35 cellular contexts compared by ENCODE assay signal in genomic region chr1:153120945-153121344, GRCh38. TPM values are rescaled to one million over a fixed set of nuclear protein-coding genes. Genes with fewer than 3 reads are reported as not detected.
"Had no signal": no experiment of that assay in that cellular context is flagged by ENCODE, and none has a peak within 500 bp of the region (broad histone marks: within the 10 kb centered on the region; RNA-seq: fewer than 3 reads in every experiment).

No MANE protein-coding gene starts in this region.

- H3K36me3 Mint-ChIP-seq: activated naive CD4-positive, alpha-beta T cell treated with anti-CD3 and anti-CD28 coated beads, Interleukin-2, amount 10 ng/mL, durations not matched to agents 7 days and 5 days; activated naive CD8-positive, alpha-beta T cell treated with anti-CD3 and anti-CD28 coated beads, Interleukin-2, amount 10 ng/mL, durations not matched to agents 7 days and 5 days had no signal

- FAIRE-seq: bronchial epithelial cell had no signal

- H3K27ac ChIP-seq: ascending aorta, brain microvascular endothelial cell, coronary artery, dorsolateral prefrontal cortex, gastroesophageal sphincter, heart right ventricle had no signal

- H3K4me1 ChIP-seq: ascending aorta, gastroesophageal sphincter, heart right ventricle had no signal

- H3K27ac Mint-ChIP-seq: activated CD4-positive, alpha-beta memory T cell treated with anti-CD3 and anti-CD28 coated beads, Interleukin-2, amount 10 ng/mL, durations not matched to agents 7 days and 5 days; activated CD4-positive, alpha-beta T cell treated with anti-CD3 and anti-CD28 coated beads for 36 hours; activated CD4-positive, alpha-beta T cell treated with anti-CD3 and anti-CD28 coated beads, Interleukin-2, amount 10 ng/mL, durations not matched to agents 24 days and 14 days; activated naive CD4-positive, alpha-beta T cell treated with anti-CD3 and anti-CD28 coated beads, Interleukin-2, amount 10 ng/mL, durations not matched to agents 7 days and 5 days; activated naive CD4-positive, alpha-beta T cell treated with anti-CD3 and anti-CD28 coated beads, Interleukin-2, amount 50 U/mL, for 72 hours; activated naive CD8-positive, alpha-beta T cell treated with anti-CD3 and anti-CD28 coated beads, Interleukin-2, amount 10 ng/mL, durations not matched to agents 7 days and 5 days; activated T-cell treated with anti-CD3 and anti-CD28 coated beads, Interleukin-2, amount 50 U/mL, for 24 hours; dendritic cell treated with granulocyte-macrophage colony-stimulating factor and Interleukin-4, amounts not matched to agents 40 ng/mL and 50 ng/mL, for 4 days; endodermal cell; T-helper 17 cell; T-helper 2 cell treated with Interferon-gamma antibody and Interleukin-4, amounts not matched to agents 5 μg/mL and 100 μg/mL, for 36 hours had no signal

- H3K9me3 Mint-ChIP-seq: activated CD4-positive, alpha-beta memory T cell treated with anti-CD3 and anti-CD28 coated beads, Interleukin-2, amount 10 ng/mL, durations not matched to agents 7 days and 5 days; activated CD4-positive, alpha-beta T cell treated with anti-CD3 and anti-CD28 coated beads, Interleukin-2, amount 10 ng/mL, durations not matched to agents 24 days and 14 days; activated naive CD4-positive, alpha-beta T cell treated with anti-CD3 and anti-CD28 coated beads, Interleukin-2, amount 10 ng/mL, durations not matched to agents 7 days and 5 days; T-helper 2 cell treated with Interferon-gamma antibody and Interleukin-4, amounts not matched to agents 5 μg/mL and 100 μg/mL, for 36 hours had no signal

- H3K4me3 Mint-ChIP-seq: activated CD4-positive, alpha-beta memory T cell treated with anti-CD3 and anti-CD28 coated beads, Interleukin-2, amount 10 ng/mL, durations not matched to agents 7 days and 5 days; activated CD4-positive, alpha-beta T cell treated with anti-CD3 and anti-CD28 coated beads for 36 hours; activated CD4-positive, alpha-beta T cell treated with anti-CD3 and anti-CD28 coated beads, Interleukin-2, amount 10 ng/mL, durations not matched to agents 24 days and 14 days; activated naive CD4-positive, alpha-beta T cell treated with anti-CD3 and anti-CD28 coated beads, Interleukin-2, amount 10 ng/mL, durations not matched to agents 7 days and 5 days; activated naive CD8-positive, alpha-beta T cell treated with anti-CD3 and anti-CD28 coated beads, Interleukin-2, amount 10 ng/mL, durations not matched to agents 7 days and 5 days; activated T-cell treated with anti-CD3 and anti-CD28 coated beads, Interleukin-2, amount 50 U/mL, for 24 hours; activated T-cell treated with anti-CD3 and anti-CD28 coated beads, Interleukin-2, amount 50 U/mL, for 72 hours; central memory CD8-positive, alpha-beta T cell; dendritic cell treated with granulocyte-macrophage colony-stimulating factor and Interleukin-4, amounts not matched to agents 40 ng/mL and 50 ng/mL, for 4 days; endodermal cell; T-helper 17 cell; T-helper 2 cell treated with Interferon-gamma antibody and Interleukin-4, amounts not matched to agents 5 μg/mL and 100 μg/mL, for 36 hours had no signal

- H3K9me3 ChIP-seq: ascending aorta had no signal

- H3K4me1 Mint-ChIP-seq: activated CD4-positive, alpha-beta memory T cell treated with anti-CD3 and anti-CD28 coated beads, Interleukin-2, amount 10 ng/mL, durations not matched to agents 7 days and 5 days; activated CD4-positive, alpha-beta T cell treated with anti-CD3 and anti-CD28 coated beads for 36 hours; activated CD4-positive, alpha-beta T cell treated with anti-CD3 and anti-CD28 coated beads, Interleukin-2, amount 10 ng/mL, durations not matched to agents 24 days and 14 days; activated naive CD4-positive, alpha-beta T cell treated with anti-CD3 and anti-CD28 coated beads, Interleukin-2, amount 10 ng/mL, durations not matched to agents 7 days and 5 days; activated naive CD8-positive, alpha-beta T cell treated with anti-CD3 and anti-CD28 coated beads, Interleukin-2, amount 10 ng/mL, durations not matched to agents 7 days and 5 days; central memory CD8-positive, alpha-beta T cell; T-helper 17 cell had no signal

- H3K4me3 ChIP-seq: ascending aorta, coronary artery, dorsolateral prefrontal cortex, gastroesophageal sphincter, heart right ventricle had no signal

- DNase-seq: activated CD4-positive, alpha-beta memory T cell treated with anti-CD3 and anti-CD28 coated beads, Interleukin-2, amount 10 ng/mL, durations not matched to agents 7 days and 5 days; activated CD4-positive, alpha-beta T cell treated with anti-CD3 and anti-CD28 coated beads for 36 hours; activated CD4-positive, alpha-beta T cell treated with anti-CD3 and anti-CD28 coated beads, Interleukin-2, amount 10 ng/mL, durations not matched to agents 24 days and 14 days; activated CD4-positive, CD25-positive, alpha-beta regulatory T cell; activated CD4-positive, CD25-positive, alpha-beta regulatory T cell treated with anti-CD3 and anti-CD28 coated beads, Interleukin-2, amount 50 U/mL, for 72 hours; activated CD8-positive, alpha-beta memory T cell treated with anti-CD3 and anti-CD28 coated beads, Interleukin-2, amount 50 U/mL, for 48 hours; activated gamma-delta T cell; activated naive CD4-positive, alpha-beta T cell; activated naive CD4-positive, alpha-beta T cell treated with anti-CD3 and anti-CD28 coated beads, Interleukin-2, amount 10 ng/mL, durations not matched to agents 7 days and 5 days; activated naive CD8-positive, alpha-beta T cell treated with anti-CD3 and anti-CD28 coated beads, Interleukin-2, amount 10 ng/mL, durations not matched to agents 7 days and 5 days; activated T-cell treated with anti-CD3 and anti-CD28 coated beads for 4 hours; activated T-cell treated with anti-CD3 and anti-CD28 coated beads, Interleukin-2, amount 50 U/mL, for 24 hours; activated T-cell treated with anti-CD3 and anti-CD28 coated beads, Interleukin-2, amount 50 U/mL, for 72 hours; brain microvascular endothelial cell; dorsolateral prefrontal cortex; effector memory CD4-positive, alpha-beta T cell; endodermal cell; foreskin melanocyte; heart right ventricle; T-helper 1 cell; T-helper 17 cell; T1000 had no signal

- H3K27me3 ChIP-seq: ascending aorta, brain microvascular endothelial cell, gastroesophageal sphincter had no signal

- ATAC-seq: activated CD4-positive, alpha-beta T cell treated with anti-CD3 and anti-CD28 coated beads for 36 hours; activated naive CD4-positive, alpha-beta T cell treated with anti-CD3 and anti-CD28 coated beads, Interleukin-2, amount 50 U/mL, for 72 hours; activated T-cell treated with anti-CD3 and anti-CD28 coated beads, Interleukin-2, amount 50 U/mL, for 72 hours; esophagus mucosa; gastroesophageal sphincter; heart right ventricle; T-helper 17 cell had no signal

- H3K36me3 ChIP-seq: ascending aorta, brain microvascular endothelial cell, gastroesophageal sphincter, heart right ventricle had no signal

- H3K27me3 Mint-ChIP-seq: activated naive CD4-positive, alpha-beta T cell treated with anti-CD3 and anti-CD28 coated beads, Interleukin-2, amount 10 ng/mL, durations not matched to agents 7 days and 5 days had no signal

RNA-seq across cellular contexts. Expression of gene SPRR2F, which starts 7.6 kb away (rescaled TPM):
- total RNA-seq: activated CD4-positive, alpha-beta memory T cell treated with anti-CD3 and anti-CD28 coated beads, Interleukin-2, amount 10 ng/mL, durations not matched to agents 7 days and 5 days; activated CD4-positive, alpha-beta T cell treated with anti-CD3 and anti-CD28 coated beads for 36 hours; activated CD4-positive, alpha-beta T cell treated with anti-CD3 and anti-CD28 coated beads, Interleukin-2, amount 10 ng/mL, durations not matched to agents 24 days and 14 days; activated naive CD4-positive, alpha-beta T cell treated with anti-CD3 and anti-CD28 coated beads, Interleukin-2, amount 50 U/mL, for 72 hours; activated naive CD8-positive, alpha-beta T cell treated with anti-CD3 and anti-CD28 coated beads, Interleukin-2, amount 10 ng/mL, durations not matched to agents 7 days and 5 days; activated T-cell treated with anti-CD3 and anti-CD28 coated beads, Interleukin-2, amount 50 U/mL, for 72 hours; ascending aorta; bronchial epithelial cell; cardiac septum; cerebellum; dorsolateral prefrontal cortex; endodermal cell; epithelial cell of proximal tubule; glomerular endothelial cell; heart right ventricle; T-helper 17 cell had no signal
- polyA plus RNA-seq: heart right ventricle had no signal

RNA-seq across cellular contexts. Expression of gene SPRR2E, which starts 26.6 kb away (rescaled TPM):
- total RNA-seq: activated CD4-positive, alpha-beta memory T cell treated with anti-CD3 and anti-CD28 coated beads, Interleukin-2, amount 10 ng/mL, durations not matched to agents 7 days and 5 days; activated CD4-positive, alpha-beta T cell treated with anti-CD3 and anti-CD28 coated beads for 36 hours; activated CD4-positive, alpha-beta T cell treated with anti-CD3 and anti-CD28 coated beads, Interleukin-2, amount 10 ng/mL, durations not matched to agents 24 days and 14 days; activated naive CD4-positive, alpha-beta T cell treated with anti-CD3 and anti-CD28 coated beads, Interleukin-2, amount 50 U/mL, for 72 hours; activated naive CD8-positive, alpha-beta T cell treated with anti-CD3 and anti-CD28 coated beads, Interleukin-2, amount 10 ng/mL, durations not matched to agents 7 days and 5 days; activated T-cell treated with anti-CD3 and anti-CD28 coated beads, Interleukin-2, amount 50 U/mL, for 72 hours; ascending aorta; cardiac septum; cerebellum; dorsolateral prefrontal cortex; endodermal cell; epithelial cell of proximal tubule; glomerular endothelial cell; heart right ventricle; T-helper 17 cell had no signal

RNA-seq across cellular contexts. Expression of gene SPRR2G, which starts 29.7 kb away (rescaled TPM):
- total RNA-seq: activated CD4-positive, alpha-beta memory T cell treated with anti-CD3 and anti-CD28 coated beads, Interleukin-2, amount 10 ng/mL, durations not matched to agents 7 days and 5 days; activated CD4-positive, alpha-beta T cell treated with anti-CD3 and anti-CD28 coated beads for 36 hours; activated CD4-positive, alpha-beta T cell treated with anti-CD3 and anti-CD28 coated beads, Interleukin-2, amount 10 ng/mL, durations not matched to agents 24 days and 14 days; activated naive CD4-positive, alpha-beta T cell treated with anti-CD3 and anti-CD28 coated beads, Interleukin-2, amount 50 U/mL, for 72 hours; activated naive CD8-positive, alpha-beta T cell treated with anti-CD3 and anti-CD28 coated beads, Interleukin-2, amount 10 ng/mL, durations not matched to agents 7 days and 5 days; activated T-cell treated with anti-CD3 and anti-CD28 coated beads, Interleukin-2, amount 50 U/mL, for 72 hours; ascending aorta; bronchial epithelial cell; cardiac septum; cerebellum; endodermal cell; epithelial cell of proximal tubule; gastroesophageal sphincter; glomerular endothelial cell; heart right ventricle; T-helper 17 cell had no signal
- polyA plus RNA-seq: heart right ventricle had no signal

RNA-seq across cellular contexts. Expression of gene SPRR2B, which starts 49.5 kb away (rescaled TPM):
- total RNA-seq: activated CD4-positive, alpha-beta memory T cell treated with anti-CD3 and anti-CD28 coated beads, Interleukin-2, amount 10 ng/mL, durations not matched to agents 7 days and 5 days; activated CD4-positive, alpha-beta T cell treated with anti-CD3 and anti-CD28 coated beads for 36 hours; activated CD4-positive, alpha-beta T cell treated with anti-CD3 and anti-CD28 coated beads, Interleukin-2, amount 10 ng/mL, durations not matched to agents 24 days and 14 days; activated naive CD4-positive, alpha-beta T cell treated with anti-CD3 and anti-CD28 coated beads, Interleukin-2, amount 50 U/mL, for 72 hours; activated naive CD8-positive, alpha-beta T cell treated with anti-CD3 and anti-CD28 coated beads, Interleukin-2, amount 10 ng/mL, durations not matched to agents 7 days and 5 days; activated T-cell treated with anti-CD3 and anti-CD28 coated beads, Interleukin-2, amount 50 U/mL, for 72 hours; ascending aorta; bronchial epithelial cell; cardiac septum; cerebellum; dorsolateral prefrontal cortex; endodermal cell; epithelial cell of proximal tubule; gastroesophageal sphincter; glomerular endothelial cell; heart right ventricle; T-helper 17 cell had no signal
- polyA plus RNA-seq: heart right ventricle had no signal
